Comparison of ENCODE assay signal across 1 cellular context in genomic region chr18:56199580-56200320, GRCh38.
TF ChIP-seq lines count a peak whose summit lies in the region.

No MANE protein-coding gene starts in this region.

TF ChIP-seq in IMR-90, 13 proteins besides CTCF, POLR2A, EP300 and RAD21:
- TF ChIP-seq SMC3 (IDR thresholded peaks at IDR 0.05; ENCODE audit: low read depth, low read length): no peak
- TF ChIP-seq CEBPB (IDR thresholded peaks at IDR 0.05; ENCODE audit: low read depth, low read length): no peak
- no peak for TF ChIP-seq BHLHE40 (IDR thresholded peaks at IDR 0.05; ENCODE audit: low read depth, low read length)
- TF ChIP-seq RFX5 (IDR thresholded peaks at IDR 0.05; ENCODE audit: low read depth, low read length): no peak
- TF ChIP-seq NFE2L2 (IDR thresholded peaks at IDR 0.05; ENCODE audit: low read depth, low read length): no peak
TF ChIP-seq in IMR-90: peak in this region for 0.
